In the genomic region with DNA sequence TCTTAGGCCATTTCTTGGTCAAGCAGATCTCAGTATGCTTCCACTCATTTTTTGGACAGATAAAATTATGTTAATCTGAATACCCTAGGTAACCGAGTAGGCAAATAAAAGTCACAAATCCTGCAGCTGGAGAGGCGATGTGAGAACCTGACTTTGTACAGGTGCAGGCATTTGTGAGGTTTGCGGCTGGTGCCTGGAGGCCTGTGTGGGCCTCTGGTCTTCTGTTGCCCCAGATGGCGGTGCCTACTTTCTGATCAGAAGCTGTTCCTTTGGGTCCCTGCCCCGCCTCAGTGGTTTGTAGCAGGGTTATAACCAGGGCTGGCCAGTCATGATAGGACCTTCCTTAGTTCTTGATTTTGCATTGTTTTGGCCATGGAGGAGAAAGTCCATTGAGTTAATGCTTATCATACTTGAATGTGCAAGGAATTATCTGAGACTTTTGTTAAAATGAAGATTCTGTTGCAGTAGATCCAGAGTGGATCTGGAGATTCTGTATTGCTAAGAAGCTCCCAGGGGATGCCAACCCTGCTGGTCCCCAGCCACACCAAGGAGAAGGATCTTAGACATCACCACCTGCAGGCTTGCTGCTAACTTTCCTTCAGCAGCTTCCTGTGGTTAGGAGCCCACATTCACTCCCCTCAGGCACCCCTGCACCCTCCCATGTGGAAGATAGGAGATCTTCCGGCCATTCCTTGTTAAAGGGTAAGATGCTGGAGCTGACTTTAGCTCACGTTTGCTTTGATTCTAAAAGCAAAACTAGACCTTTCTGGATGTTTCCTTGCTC, we compare ENCODE assay signal across 26 cellular contexts. TPM values are rescaled to one million over a fixed set of nuclear protein-coding genes. Genes with fewer than 3 reads are reported as not detected.
"Had no signal": no experiment of that assay in that cellular context is flagged by ENCODE, and none has a peak within 500 bp of the region (broad histone marks: within the 10 kb centered on the region; RNA-seq: fewer than 3 reads in every experiment).

No MANE protein-coding gene starts in this region.

- H3K9me3 ChIP-seq: MG63, SK-N-SH had no signal

- H3K27ac ChIP-seq: KMS-11, RWPE1 had no signal

- H3K9ac ChIP-seq: KMS-11, SK-N-SH had no signal

- H3K27me3 ChIP-seq: MG63 had no signal

- H3K36me3 ChIP-seq: MG63 had no signal

- H3K4me3 ChIP-seq: K562, MG63 had no signal

- H3K4me2 ChIP-seq: KMS-11, SK-N-SH had no signal

- DNase-seq: IMR-90; MG63; NCI-H1092; NCI-H1105 treated with DMSO at 0.1 percent for 48 hours; NCI-H1417 treated with DMSO at 0.1 percent for 48 hours; NCI-H146; NCI-H1694 treated with DMSO at 0.1 percent for 48 hours; NCI-H1930; NCI-H2081; NCI-H2107; NCI-H226; NCI-H510A; NCI-H524 treated with DMSO at 0.1 percent for 48 hours; NCI-H69; NCI-H774; NK-92 treated with Interleukin-12 subunit alpha and Interleukin-12 subunit beta, amount 100 ng/mL, for 24 hours; PC-3; SHP77; SK-N-SH; SW 1271; T-cell had no signal

- ATAC-seq: HepG2, K562, Panc1, PC-3, T-cell had no signal

RNA-seq across cellular contexts. Expression of gene LRRC1, which starts 50.7 kb away (rescaled TPM):
- total RNA-seq: K562 had no signal
- polyA plus RNA-seq: K562 had no signal
